10 cellular contexts compared by ENCODE assay signal in the genomic region with DNA sequence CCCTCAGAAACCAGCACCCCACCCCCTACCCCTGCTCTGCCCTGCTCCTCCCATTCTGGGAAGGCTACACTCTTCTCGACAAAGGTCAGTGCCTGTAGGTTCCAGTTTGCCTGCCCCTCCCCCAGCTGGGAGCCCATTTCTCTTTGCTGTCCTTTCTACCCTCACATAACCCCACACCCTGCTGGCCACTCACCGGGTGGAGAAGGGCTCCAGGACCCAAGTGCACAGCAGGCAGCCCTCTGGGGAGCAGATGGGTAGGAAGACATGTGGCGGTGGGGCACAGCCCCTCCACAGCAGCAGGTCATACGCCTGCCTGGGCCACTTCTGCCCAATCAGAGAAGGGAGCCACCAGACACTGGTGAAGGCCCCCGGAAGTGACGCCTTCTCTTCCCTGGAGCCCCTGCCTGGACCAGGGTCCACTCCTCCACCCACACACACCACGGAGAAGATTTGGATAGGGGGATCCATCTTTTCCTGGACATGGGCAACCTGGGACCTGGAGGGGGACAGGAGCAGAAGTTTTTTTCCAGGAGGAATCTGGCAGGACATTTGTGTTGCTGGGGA. TPM values are rescaled to one million over a fixed set of nuclear protein-coding genes. Genes with fewer than 3 reads are reported as not detected.
DNase-seq lines count a peak whose midpoint lies in the region; ATAC-seq and TF ChIP-seq lines count a peak whose summit lies in the region.
"Had no signal": no experiment of that assay in that cellular context is flagged by ENCODE, and none has a peak within 500 bp of the region (broad histone marks: within the 10 kb centered on the region; RNA-seq: fewer than 3 reads in every experiment).

Gene THPO, minus strand, starts transcription at position 326 of the 564 bp plus-strand sequence. CDS start 1,948 bp downstream, outside the sequence.

- H3K27ac Mint-ChIP-seq in endodermal cell (no peak within 1 kb of the TSS), nephron (peak within 1 kb of the TSS; percentile 79 to 88 (median 79))

- DNase-seq in Right ventricle myocardium superior, result no peak
- DNase-seq in left cardiac atrium, result no peak
- DNase-seq in endodermal cell, result peak; percentile 70
- DNase-seq in 8988T, result no peak
- DNase-seq: NCI-H446 treated with DMSO at 0.1 percent for 48 hours, retina had no signal

- H3K9me3 Mint-ChIP-seq in endodermal cell (no peaks in the 10 kb centered on the region), nephron (no peaks in the 10 kb centered on the region)

- TF ChIP-seq CTCF in endodermal cell (conservative IDR thresholded peaks at IDR 0.05), result no peak
- no peak for TF ChIP-seq CTCF in nephron (IDR thresholded peaks at IDR 0.05; ENCODE audit: unreplicated experiment in 3 of 3)

- no peak within 1 kb of the TSS for H3K9ac ChIP-seq in endodermal cell (ENCODE audit: extremely low read depth, low read length, poor library complexity, severe bottlenecking)

- peaks cover 6% of the 10 kb centered on the region for H3K4me1 ChIP-seq in endodermal cell (ENCODE audit: control insufficient read depth, insufficient read depth, low read length)

- H3K27me3 ChIP-seq in endodermal cell (ENCODE audit: control insufficient read depth, insufficient read depth, low read length, poor library complexity, severe bottlenecking), result peaks cover 45% of the 10 kb centered on the region

- H3K36me3 ChIP-seq in endodermal cell (ENCODE audit: control insufficient read depth, insufficient read depth, low read length), result no peaks in the 10 kb centered on the region

- intact Hi-C loops in Right ventricle myocardium superior (cut with DNase I) (no loop called here), left cardiac atrium (cut with DNase I) (loop anchor here (10.0 kb wide), 3 partner anchors 137 to 397 kb away; no protein-coding TSS in a partner anchor)

- ATAC-seq in Right ventricle myocardium superior (ENCODE audit: poor library complexity), result peak; percentile 22
- ATAC-seq in left cardiac atrium, result no peak
- no peak for ATAC-seq in HG02759 (IDR thresholded peaks at IDR 0.05; ENCODE audit: unreplicated experiment)
- no peak for ATAC-seq in HG02798 (IDR thresholded peaks at IDR 0.05; ENCODE audit: poor library complexity, unreplicated experiment)
- ATAC-seq in GM19397 (IDR thresholded peaks at IDR 0.05; ENCODE audit: unreplicated experiment), result no peak

- 62 to 100% methylated on average over 1 to 7 of the region's 7 CpGs for WGBS in endodermal cell (ENCODE audit: insufficient coverage in 1 of 2, insufficient read length in 1 of 2), 2 experiments

- H3K9me3 ChIP-seq in endodermal cell (ENCODE audit: control insufficient read depth, low read length), result no peaks in the 10 kb centered on the region

- H3K4me1 Mint-ChIP-seq in endodermal cell (peaks cover 33% of the 10 kb centered on the region), nephron (peaks cover 46% of the 10 kb centered on the region)

- H3K36me3 Mint-ChIP-seq in endodermal cell (ENCODE audit: low read depth) (no peaks in the 10 kb centered on the region), nephron (ENCODE audit: low read depth) (no peaks in the 10 kb centered on the region)

- peaks cover 51% of the 10 kb centered on the region for H3K27me3 Mint-ChIP-seq in endodermal cell (ENCODE audit: insufficient read depth)
- peaks cover 49% of the 10 kb centered on the region for H3K27me3 Mint-ChIP-seq in nephron (ENCODE audit: low read depth)

- no peak within 1 kb of the TSS for H3K4me3 ChIP-seq in endodermal cell (ENCODE audit: low read length)

- peak within 1 kb of the TSS; percentile 58 for H3K4me3 Mint-ChIP-seq in endodermal cell
- peak within 1 kb of the TSS; percentile 80 to 91 (median 89) for H3K4me3 Mint-ChIP-seq in nephron

- no peak within 1 kb of the TSS for H3K27ac ChIP-seq in endodermal cell (ENCODE audit: low read depth, low read length)

RNA-seq across cellular contexts. Expression of gene THPO, which starts in this region (rescaled TPM):
- total RNA-seq in Right ventricle myocardium superior (0.11 TPM), left cardiac atrium (under 1 TPM; 0.50 to 0.58 TPM), endodermal cell (1 to 10 TPM; 1.4 to 1.7 TPM)
- 1.2 TPM for polyA plus RNA-seq in endodermal cell (2013, experiment 1 of 2)
- 1.4 TPM for polyA plus RNA-seq in endodermal cell (2013, experiment 2 of 2)

Comparison
In these comparisons a context has a peak if more than half of its experiments do, and no peak if none do; other contexts are left out.
1. Peak in ATAC-seq in Right ventricle myocardium superior; RNA of the gene not detected or under 1 TPM.